In genomic region chr2:231715988-231716616, GRCh38 we compare ENCODE assay signal across 1 cellular context.
TF ChIP-seq lines count a peak whose summit lies in the region.

No MANE protein-coding gene starts in this region.

TF ChIP-seq in GM23338, 12 proteins besides CTCF, POLR2A, EP300 and RAD21 (continued from another document):
- TF ChIP-seq ZNF462 (CRISPR knock-in tag; IDR thresholded peaks at IDR 0.05) (no peak), REST (IDR thresholded peaks at IDR 0.05; ENCODE audit: unreplicated experiment) (no peak), ZNF114 (CRISPR knock-in tag; IDR thresholded peaks at IDR 0.05) (no peak), CREB1 (CRISPR knock-in tag; IDR thresholded peaks at IDR 0.05; ENCODE audit: low read depth) (no peak), NANOG (IDR thresholded peaks at IDR 0.05; ENCODE audit: borderline replicate concordance) (no peak), ETS1 (IDR thresholded peaks at IDR 0.05) (no peak), EZH2 (IDR thresholded peaks at IDR 0.05; ENCODE audit: low read depth, unreplicated experiment) (no peak)
